Comparison of ENCODE assay signal across 10 cellular contexts in genomic region chr22:38144025-38144405, GRCh38. TPM values are rescaled to one million over a fixed set of nuclear protein-coding genes. Genes with fewer than 3 reads are reported as not detected.
DNase-seq lines count a peak whose midpoint lies in the region; ATAC-seq and TF ChIP-seq lines count a peak whose summit lies in the region.
"Had no signal": no experiment of that assay in that cellular context is flagged by ENCODE, and none has a peak within 500 bp of the region (broad histone marks: within the 10 kb centered on the region; RNA-seq: fewer than 3 reads in every experiment).

No MANE protein-coding gene starts in this region.

- CTCF ChIA-PET in activated CD4-positive, alpha-beta memory T cell treated with anti-CD3 and anti-CD28 coated beads, Interleukin-2, amount 10 ng/mL, durations not matched to agents 7 days and 5 days (lab: Charles Lee) = interaction anchor here (0.7 to 2.1 kb wide), 4 partner anchors 30 to 339 kb away, joined by 3 to 11 read pairs (median 4); partner anchors contain the start of gene PLA2G6
- CTCF ChIA-PET in activated CD4-positive, alpha-beta memory T cell treated with anti-CD3 and anti-CD28 coated beads for 36 hours (lab: Charles Lee) = interaction anchor here (1.0 to 1.1 kb wide), 2 partner anchors 25 to 92 kb away, joined by 3 read pairs; no protein-coding TSS in a partner anchor

- POLR2A ChIA-PET in activated CD4-positive, alpha-beta memory T cell treated with anti-CD3 and anti-CD28 coated beads, Interleukin-2, amount 10 ng/mL, durations not matched to agents 7 days and 5 days (lab: Charles Lee) = interaction anchor here (0.8 to 2.1 kb wide), 5 partner anchors 12 to 60 kb away, joined by 3 to 7 read pairs (median 4); partner anchors contain the start of gene MAFF
- POLR2A ChIA-PET in activated CD4-positive, alpha-beta memory T cell treated with anti-CD3 and anti-CD28 coated beads for 36 hours (lab: Charles Lee) = no interaction called here

- ATAC-seq in sciatic nerve (no peak), HG03139 (IDR thresholded peaks at IDR 0.05; ENCODE audit: unreplicated experiment) (no peak)

- no peaks in the 10 kb centered on the region for H3K27me3 Mint-ChIP-seq in activated CD4-positive, alpha-beta memory T cell treated with anti-CD3 and anti-CD28 coated beads, Interleukin-2, amount 10 ng/mL, durations not matched to agents 7 days and 5 days
- no peaks in the 10 kb centered on the region for H3K27me3 Mint-ChIP-seq in activated CD4-positive, alpha-beta memory T cell treated with anti-CD3 and anti-CD28 coated beads for 36 hours
- H3K27me3 Mint-ChIP-seq: naive B cell had no signal

- no peak for DNase-seq in activated CD4-positive, alpha-beta memory T cell treated with anti-CD3 and anti-CD28 coated beads, Interleukin-2, amount 10 ng/mL, durations not matched to agents 7 days and 5 days
- no peak for DNase-seq in activated CD4-positive, alpha-beta memory T cell treated with anti-CD3 and anti-CD28 coated beads for 36 hours
- peak; percentile 34 for DNase-seq in OCI-M1 (lab: John Stamatoyannopoulos, UW)
- peak; percentile 53 for DNase-seq in coronary artery (ENCODE audit: low spot score)
- DNase-seq in sciatic nerve (ENCODE audit: low spot score) = peak; percentile 50
- DNase-seq in AML-193 (lab: John Stamatoyannopoulos, UW) = no peak
- no peak for DNase-seq in NCI-H1436 (lab: John Stamatoyannopoulos, UW)
- DNase-seq: naive B cell had no signal

- no peak overlapping the region for H3K4me3 ChIP-seq in coronary artery
- H3K4me3 ChIP-seq: esophagus muscularis mucosa had no signal

- H3K27ac ChIP-seq in coronary artery = no peak overlapping the region
- H3K27ac ChIP-seq: esophagus muscularis mucosa had no signal

- peaks cover 15% of the 10 kb centered on the region for H3K36me3 Mint-ChIP-seq in activated CD4-positive, alpha-beta memory T cell treated with anti-CD3 and anti-CD28 coated beads, Interleukin-2, amount 10 ng/mL, durations not matched to agents 7 days and 5 days (ENCODE audit: low read depth)
- H3K36me3 Mint-ChIP-seq in activated CD4-positive, alpha-beta memory T cell treated with anti-CD3 and anti-CD28 coated beads for 36 hours = peaks cover 18% of the 10 kb centered on the region

- H3K4me1 Mint-ChIP-seq in activated CD4-positive, alpha-beta memory T cell treated with anti-CD3 and anti-CD28 coated beads, Interleukin-2, amount 10 ng/mL, durations not matched to agents 7 days and 5 days = peaks cover 35% of the 10 kb centered on the region
- peaks cover 19% of the 10 kb centered on the region for H3K4me1 Mint-ChIP-seq in activated CD4-positive, alpha-beta memory T cell treated with anti-CD3 and anti-CD28 coated beads for 36 hours (ENCODE audit: low read depth)

- intact Hi-C loops in activated CD4-positive, alpha-beta memory T cell treated with anti-CD3 and anti-CD28 coated beads for 36 hours (cut with micrococcal nuclease) = no loop called here
- intact Hi-C loops in sciatic nerve (cut with DNase I) = no loop called here

- H3K9me3 Mint-ChIP-seq in activated CD4-positive, alpha-beta memory T cell treated with anti-CD3 and anti-CD28 coated beads, Interleukin-2, amount 10 ng/mL, durations not matched to agents 7 days and 5 days = no peaks in the 10 kb centered on the region
- H3K9me3 Mint-ChIP-seq in activated CD4-positive, alpha-beta memory T cell treated with anti-CD3 and anti-CD28 coated beads for 36 hours = no peaks in the 10 kb centered on the region
- H3K9me3 Mint-ChIP-seq: naive B cell had no signal

- no peak for TF ChIP-seq CTCF in coronary artery (IDR thresholded peaks at IDR 0.05)

- H3K27ac Mint-ChIP-seq in activated CD4-positive, alpha-beta memory T cell treated with anti-CD3 and anti-CD28 coated beads, Interleukin-2, amount 10 ng/mL, durations not matched to agents 7 days and 5 days = peak overlapping the region; percentile 79
- no peak overlapping the region for H3K27ac Mint-ChIP-seq in activated CD4-positive, alpha-beta memory T cell treated with anti-CD3 and anti-CD28 coated beads for 36 hours

- H3K4me3 Mint-ChIP-seq in activated CD4-positive, alpha-beta memory T cell treated with anti-CD3 and anti-CD28 coated beads, Interleukin-2, amount 10 ng/mL, durations not matched to agents 7 days and 5 days = no peak overlapping the region
- no peak overlapping the region for H3K4me3 Mint-ChIP-seq in activated CD4-positive, alpha-beta memory T cell treated with anti-CD3 and anti-CD28 coated beads for 36 hours
- H3K4me3 Mint-ChIP-seq: naive B cell had no signal

RNA-seq across cellular contexts. Expression of gene BAIAP2L2, which starts 33.5 kb away (rescaled TPM):
- total RNA-seq in activated CD4-positive, alpha-beta memory T cell treated with anti-CD3 and anti-CD28 coated beads, Interleukin-2, amount 10 ng/mL, durations not matched to agents 7 days and 5 days = under 1 TPM; 0.55 to 0.63 TPM
- total RNA-seq in activated CD4-positive, alpha-beta memory T cell treated with anti-CD3 and anti-CD28 coated beads for 36 hours = 1 to 10 TPM in 1 of 2 experiments, under 1 TPM in 1; 0.93 to 1.6 TPM
- 1.6 TPM for total RNA-seq in sciatic nerve

RNA-seq across cellular contexts. Expression of gene PLA2G6, which starts 37.6 kb away (rescaled TPM):
- 10 to 100 TPM; 80.7 to 85.7 TPM for total RNA-seq in activated CD4-positive, alpha-beta memory T cell treated with anti-CD3 and anti-CD28 coated beads, Interleukin-2, amount 10 ng/mL, durations not matched to agents 7 days and 5 days
- 10 to 100 TPM; 63.7 to 69.5 TPM for total RNA-seq in activated CD4-positive, alpha-beta memory T cell treated with anti-CD3 and anti-CD28 coated beads for 36 hours
- total RNA-seq in sciatic nerve = 53.7 TPM

RNA-seq across cellular contexts. Expression of gene MAFF, which starts 57.8 kb away (rescaled TPM):
- total RNA-seq in activated CD4-positive, alpha-beta memory T cell treated with anti-CD3 and anti-CD28 coated beads, Interleukin-2, amount 10 ng/mL, durations not matched to agents 7 days and 5 days = 10 to 100 TPM; 15.3 to 16.4 TPM
- 10 to 100 TPM; 15.5 to 15.9 TPM for total RNA-seq in activated CD4-positive, alpha-beta memory T cell treated with anti-CD3 and anti-CD28 coated beads for 36 hours
- total RNA-seq in sciatic nerve = 67.6 TPM

Comparison
In these comparisons a context has a peak if more than half of its experiments do, and no peak if none do; other contexts are left out.
1. DNase-seq: peak in OCI-M1 (single experiment), coronary artery (single experiment) and sciatic nerve (single experiment); none in activated CD4-positive, alpha-beta memory T cell treated with anti-CD3 and anti-CD28 coated beads, Interleukin-2, amount 10 ng/mL, durations not matched to agents 7 days and 5 days (single experiment), activated CD4-positive, alpha-beta memory T cell treated with anti-CD3 and anti-CD28 coated beads for 36 hours (single experiment), AML-193 (0 of 2) and NCI-H1436 (single experiment).